Comparison of ENCODE assay signal across 13 cellular contexts in genomic region chr4:153211986-153212720, GRCh38. TPM values are rescaled to one million over a fixed set of nuclear protein-coding genes. Genes with fewer than 3 reads are reported as not detected.
DNase-seq lines count a peak whose midpoint lies in the region; ATAC-seq lines count a peak whose summit lies in the region.
"Had no signal": no experiment of that assay in that cellular context is flagged by ENCODE, and none has a peak within 500 bp of the region (broad histone marks: within the 10 kb centered on the region; RNA-seq: fewer than 3 reads in every experiment).

No MANE protein-coding gene starts in this region.

- H3K27ac ChIP-seq in caudate nucleus (ENCODE audit: low read depth, low read length) = peak overlapping the region; percentile 4
- H3K27ac ChIP-seq: neutrophil had no signal

- intact Hi-C loops in left colon (cut with DNase I, micrococcal nuclease) = no loop called here

- DNase-seq in EH (ENCODE audit: low read depth) = peak; percentile 73
- DNase-seq in MV-4-11 (lab: John Stamatoyannopoulos, UW) = peak; percentile 55
- no peak for DNase-seq in caudate nucleus (lab: John Stamatoyannopoulos, UW)
- DNase-seq in left colon = no peak
- DNase-seq in left lobe of liver (ENCODE audit: low spot score) = no peak
- DNase-seq in amniotic stem cell (lab: John Stamatoyannopoulos, UW) = no peak
- no peak for DNase-seq in mesenteric fat pad (ENCODE audit: low spot score)
- no peak for DNase-seq in activated T-cell treated with anti-CD3 and anti-CD28 coated beads, Interleukin-2, amount 50 U/mL, for 1 hour
- DNase-seq: activated CD4-positive, CD25-positive, alpha-beta regulatory T cell treated with anti-CD3 and anti-CD28 coated beads, Interleukin-2, amount 50 U/mL, for 72 hours; cerebellar nuclear complex; NCI-H1048; SW 1271 had no signal

- ATAC-seq in left colon (peak; percentile 15), left lobe of liver (no peak)

RNA-seq across cellular contexts. Expression of gene TRIM2, which starts 7.9 kb away (rescaled TPM):
- total RNA-seq in left colon (100 to 1,000 TPM; 123 to 145 TPM), left lobe of liver (10.8 TPM), mesenteric fat pad (17.6 TPM)

Comparison
In these comparisons a context has a peak if more than half of its experiments do, and no peak if none do; other contexts are left out.
1. DNase-seq: peak in EH (single experiment) and MV-4-11 (single experiment); none in caudate nucleus (0 of 61), left colon (0 of 2), left lobe of liver (single experiment), amniotic stem cell (single experiment), mesenteric fat pad (single experiment) and activated T-cell treated with anti-CD3 and anti-CD28 coated beads, Interleukin-2, amount 50 U/mL, for 1 hour (single experiment).